ENCODE assay signal across 13 cellular contexts in the genomic region with DNA sequence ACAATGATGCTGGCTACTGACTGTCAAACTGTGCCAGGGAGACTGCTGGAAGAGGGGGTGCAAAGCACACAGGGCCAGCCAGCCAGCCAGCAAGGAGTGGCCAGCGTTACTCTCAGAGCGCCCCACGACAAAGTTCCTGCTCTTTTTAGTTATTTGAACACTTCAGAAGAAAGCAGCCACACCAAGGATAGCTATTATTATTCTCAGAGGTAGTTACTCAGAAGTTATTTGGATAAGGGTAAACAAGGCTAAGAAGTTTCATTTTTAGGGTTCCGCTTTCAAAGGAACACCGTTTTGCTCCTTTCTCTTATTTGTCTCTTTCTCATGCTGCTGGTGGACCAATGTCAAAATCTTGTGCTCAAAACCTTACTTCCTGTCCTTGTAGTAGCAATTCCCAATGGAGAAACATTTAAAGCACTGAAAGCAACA. TPM values are rescaled to one million over a fixed set of nuclear protein-coding genes. Genes with fewer than 3 reads are reported as not detected.
DNase-seq lines count a peak whose midpoint lies in the region; TF ChIP-seq lines count a peak whose summit lies in the region.
"Had no signal": no experiment of that assay in that cellular context is flagged by ENCODE, and none has a peak within 500 bp of the region (broad histone marks: within the 10 kb centered on the region; RNA-seq: fewer than 3 reads in every experiment).

No MANE protein-coding gene starts in this region.

- H3K4me3 ChIP-seq in KMS-11 (IDR thresholded peaks at IDR 0.05; ENCODE audit: insufficient read depth, low read depth, low read length) (no peak overlapping the region), MG63 (no peak overlapping the region), right atrium auricular region (no peak overlapping the region)
- H3K4me3 ChIP-seq: left lung had no signal

- H3K9me3 ChIP-seq in MG63 (no peaks in the 10 kb centered on the region), right atrium auricular region (no peaks in the 10 kb centered on the region)
- H3K9me3 ChIP-seq: left lung had no signal

- H3K27me3 ChIP-seq in KMS-11 (ENCODE audit: insufficient read depth, low read depth) = no peaks in the 10 kb centered on the region
- H3K27me3 ChIP-seq in MG63 = no peaks in the 10 kb centered on the region
- no peaks in the 10 kb centered on the region for H3K27me3 ChIP-seq in right atrium auricular region
- H3K27me3 ChIP-seq: left lung had no signal

- peak overlapping the region; percentile 6; the same call in 1 of the 2 replicates for H2AFZ ChIP-seq in KMS-11 (ENCODE audit: low read depth)

- no peaks in the 10 kb centered on the region for H3K4me1 ChIP-seq in KMS-11 (ENCODE audit: low read depth, poor library complexity, severe bottlenecking)
- H3K4me1 ChIP-seq in right atrium auricular region = no peaks in the 10 kb centered on the region

- peaks cover 78% of the 10 kb centered on the region for H3K4me1 Mint-ChIP-seq in activated naive CD8-positive, alpha-beta T cell (ENCODE audit: low read depth)
- H3K4me1 Mint-ChIP-seq in stimulated activated naive CD8-positive, alpha-beta T cell treated with anti-CD3 and anti-CD28 coated beads, Interleukin-15, Interleukin-2, amounts not matched to agents 100 ng/mL and 50 ng/mL, for 24 hours (ENCODE audit: low read depth) = peaks cover 96% of the 10 kb centered on the region

- H3K36me3 ChIP-seq in KMS-11 (ENCODE audit: insufficient read depth) = no peaks in the 10 kb centered on the region
- no peaks in the 10 kb centered on the region for H3K36me3 ChIP-seq in MG63
- no peaks in the 10 kb centered on the region for H3K36me3 ChIP-seq in right atrium auricular region
- H3K36me3 ChIP-seq: left lung had no signal

- H3K27me3 Mint-ChIP-seq in activated naive CD8-positive, alpha-beta T cell = no peaks in the 10 kb centered on the region
- no peaks in the 10 kb centered on the region for H3K27me3 Mint-ChIP-seq in stimulated activated naive CD8-positive, alpha-beta T cell treated with anti-CD3 and anti-CD28 coated beads, Interleukin-15, Interleukin-2, amounts not matched to agents 100 ng/mL and 50 ng/mL, for 24 hours

- peak overlapping the region; percentile 85 for H3K4me3 Mint-ChIP-seq in activated naive CD8-positive, alpha-beta T cell
- peak overlapping the region; percentile 78 for H3K4me3 Mint-ChIP-seq in stimulated activated naive CD8-positive, alpha-beta T cell treated with anti-CD3 and anti-CD28 coated beads, Interleukin-15, Interleukin-2, amounts not matched to agents 100 ng/mL and 50 ng/mL, for 24 hours

- no peak for TF ChIP-seq CTCF in KMS-11 (conservative IDR thresholded peaks at IDR 0.05; ENCODE audit: low read depth, low read length)
- TF ChIP-seq CTCF in right atrium auricular region (IDR thresholded peaks at IDR 0.05) = no peak

- H4K20me1 ChIP-seq in KMS-11 (ENCODE audit: insufficient read depth) = no peaks in the 10 kb centered on the region

- H3K27ac ChIP-seq in KMS-11 (no peak overlapping the region), right atrium auricular region (no peak overlapping the region)
- H3K27ac ChIP-seq: left lung had no signal

- H3K79me2 ChIP-seq in KMS-11 (ENCODE audit: insufficient read depth, low read depth) = no peaks in the 10 kb centered on the region

- H3K9me3 Mint-ChIP-seq in activated naive CD8-positive, alpha-beta T cell (ENCODE audit: low read depth) = no peaks in the 10 kb centered on the region
- peaks cover 4% of the 10 kb centered on the region for H3K9me3 Mint-ChIP-seq in stimulated activated naive CD8-positive, alpha-beta T cell treated with anti-CD3 and anti-CD28 coated beads, Interleukin-15, Interleukin-2, amounts not matched to agents 100 ng/mL and 50 ng/mL, for 24 hours

- no peaks in the 10 kb centered on the region for H3K36me3 Mint-ChIP-seq in activated naive CD8-positive, alpha-beta T cell
- H3K36me3 Mint-ChIP-seq in stimulated activated naive CD8-positive, alpha-beta T cell treated with anti-CD3 and anti-CD28 coated beads, Interleukin-15, Interleukin-2, amounts not matched to agents 100 ng/mL and 50 ng/mL, for 24 hours (ENCODE audit: low read depth) = peaks cover 8% of the 10 kb centered on the region

- peak; percentile 46 for DNase-seq in stimulated activated CD4-positive, alpha-beta T cell treated with anti-CD3 and anti-CD28 coated beads, Interleukin-15, amount 100 ng/mL, for 24 hours
- no peak for DNase-seq in stimulated activated CD4-positive, alpha-beta T cell treated with anti-CD3 and anti-CD28 coated beads, Interleukin-4, amount 100 ng/mL, for 1 hour
- DNase-seq in NCI-H345 (lab: John Stamatoyannopoulos, UW) (no peak), MG63 (no peak), right atrium auricular region (ENCODE audit: low spot score) (no peak)
- DNase-seq: activated CD8-positive, alpha-beta memory T cell treated with anti-CD3 and anti-CD28 coated beads for 24 hours; GOT3; left lung; NCI-H187; NK-92 treated with Interleukin-12 subunit alpha and Interleukin-12 subunit beta, amount 100 ng/mL, for 24 hours had no signal

- no peak overlapping the region for H3K9ac ChIP-seq in KMS-11

- H3K4me2 ChIP-seq in KMS-11 = no peak overlapping the region

- H3K27ac Mint-ChIP-seq in activated naive CD8-positive, alpha-beta T cell = peak overlapping the region; percentile 99
- H3K27ac Mint-ChIP-seq in stimulated activated naive CD8-positive, alpha-beta T cell treated with anti-CD3 and anti-CD28 coated beads, Interleukin-15, Interleukin-2, amounts not matched to agents 100 ng/mL and 50 ng/mL, for 24 hours = peak overlapping the region; percentile 100

RNA-seq across cellular contexts. Expression of gene VANGL2, which starts 59.9 kb away (rescaled TPM):
- not detected in 2 replicates for total RNA-seq in MG63 (2014; rRNA removed; shearing (Covaris generic); ENCODE audit: low replicate concordance)
- 1 to 10 TPM; 3.4 to 8.1 TPM for total RNA-seq in right atrium auricular region
